6 cellular contexts compared by ENCODE assay signal in the genomic region with DNA sequence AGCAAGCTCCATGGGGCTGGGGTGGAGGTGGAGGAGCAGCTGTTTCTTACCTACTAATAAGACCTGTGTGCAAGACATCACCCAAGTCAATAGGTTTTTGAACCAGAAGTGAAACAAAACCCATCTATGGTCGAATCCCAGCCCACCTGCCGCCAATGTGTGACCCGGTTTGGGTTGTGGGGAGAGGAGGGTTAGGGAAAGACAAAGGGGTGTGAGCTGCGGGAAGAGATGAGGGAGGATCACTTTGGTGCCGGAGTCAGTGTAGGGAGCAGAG. TPM values are rescaled to one million over a fixed set of nuclear protein-coding genes. Genes with fewer than 3 reads are reported as not detected.
A peak's percentile ranks its signal among the peaks of the same experiment; 100 is the strongest.
DNase-seq lines count a peak whose midpoint lies in the region.

No MANE protein-coding gene starts in this region.

- H3K4me1 ChIP-seq in ectodermal cell (ENCODE audit: control insufficient read depth, insufficient read depth, low read length) = peaks cover 12% of the 10 kb centered on the region
- H3K4me1 ChIP-seq in skeletal muscle tissue (ENCODE audit: control insufficient read depth in 3 of 3, insufficient read depth in 3 of 3, low read length in 3 of 3) = peaks cover 0 to 6% (median 3%) of the 10 kb centered on the region in 3 donors

- WGBS in ectodermal cell, 2 experiments = 6 to 10% methylated on average over 5 of the region's 5 CpGs

- H3K9me3 ChIP-seq in ectodermal cell (ENCODE audit: control insufficient read depth, low read length) (no peaks in the 10 kb centered on the region), skeletal muscle tissue (ENCODE audit: control insufficient read depth in 3 of 3, low read length in 3 of 3) (peaks cover 0 to 3% (median 0%) of the 10 kb centered on the region in 3 donors)

- DNase-seq in NCI-H510A treated with DMSO at 0.1 percent for 48 hours (lab: John Stamatoyannopoulos, UW) = peak; percentile 40
- no peak for DNase-seq in NCI-H510A (lab: John Stamatoyannopoulos, UW)
- DNase-seq in NCI-H128 (lab: John Stamatoyannopoulos, UW; ENCODE audit: unreplicated experiment) = no peak
- no peak for DNase-seq in C1 segment of cervical spinal cord (lab: John Stamatoyannopoulos, UW)

- H3K4me3 ChIP-seq in ectodermal cell (ENCODE audit: insufficient read depth, low read depth, low read length) = peak overlapping the region; percentile 73
- H3K4me3 ChIP-seq in skeletal muscle tissue (ENCODE audit: low read length in 3 of 3) = peak overlapping the region in 2 of 3 donors; percentile 23 to 49

- H3K36me3 ChIP-seq in ectodermal cell (ENCODE audit: control insufficient read depth, insufficient read depth, low read length) (peaks cover 21% of the 10 kb centered on the region), skeletal muscle tissue (ENCODE audit: control insufficient read depth in 3 of 3, insufficient read depth in 3 of 3, low read length in 3 of 3) (no peaks in the 10 kb centered on the region)

- H3K9ac ChIP-seq in skeletal muscle tissue (ENCODE audit: low read depth in 1 of 3, low read length in 3 of 3) = no peak overlapping the region

- H3K27ac ChIP-seq in ectodermal cell (ENCODE audit: insufficient read depth, low read depth, low read length, poor library complexity, severe bottlenecking) (no peak overlapping the region), skeletal muscle tissue (ENCODE audit: low read depth, low read length) (no peak overlapping the region)

- no peaks in the 10 kb centered on the region for H3K27me3 ChIP-seq in ectodermal cell (ENCODE audit: control insufficient read depth, insufficient read depth, low read length, poor library complexity, severe bottlenecking)
- peaks cover 18 to 22% (median 18%) of the 10 kb centered on the region in 3 donors for H3K27me3 ChIP-seq in skeletal muscle tissue (ENCODE audit: control insufficient read depth in 3 of 3, insufficient read depth in 3 of 3, low read length in 3 of 3)

RNA-seq across cellular contexts. Expression of gene LPAR2, which starts 0.6 kb away (rescaled TPM):
- polyA plus RNA-seq in ectodermal cell (2013, experiment 1 of 4) = 80.1 TPM
- 77.2 TPM for polyA plus RNA-seq in ectodermal cell (2013, experiment 2 of 4)
- 68.3 TPM for polyA plus RNA-seq in ectodermal cell (2013, experiment 3 of 4)
- polyA plus RNA-seq in ectodermal cell (2013, experiment 4 of 4) = 87.8 TPM
- 1.6 TPM for total RNA-seq in skeletal muscle tissue

RNA-seq across cellular contexts. Expression of gene PBX4, which starts 8.9 kb away (rescaled TPM):
- 9.6 TPM for polyA plus RNA-seq in ectodermal cell (2013, experiment 1 of 4)
- polyA plus RNA-seq in ectodermal cell (2013, experiment 2 of 4) = 5.2 TPM
- polyA plus RNA-seq in ectodermal cell (2013, experiment 3 of 4) = 8.6 TPM
- 9.8 TPM for polyA plus RNA-seq in ectodermal cell (2013, experiment 4 of 4)
- 1.6 TPM for total RNA-seq in skeletal muscle tissue

RNA-seq across cellular contexts. Expression of gene GMIP, which starts 16.1 kb away (rescaled TPM):
- polyA plus RNA-seq in ectodermal cell (2013, experiment 1 of 4) = 17.1 TPM
- polyA plus RNA-seq in ectodermal cell (2013, experiment 2 of 4) = 12.2 TPM
- polyA plus RNA-seq in ectodermal cell (2013, experiment 3 of 4) = 10.1 TPM
- polyA plus RNA-seq in ectodermal cell (2013, experiment 4 of 4) = 15.5 TPM
- total RNA-seq in skeletal muscle tissue = 3.7 TPM

RNA-seq across cellular contexts. Expression of gene ATP13A1, which starts 36.1 kb away (rescaled TPM):
- 52.6 TPM for polyA plus RNA-seq in ectodermal cell (2013, experiment 1 of 4)
- 56.6 TPM for polyA plus RNA-seq in ectodermal cell (2013, experiment 2 of 4)
- 35.6 TPM for polyA plus RNA-seq in ectodermal cell (2013, experiment 3 of 4)
- 44.9 TPM for polyA plus RNA-seq in ectodermal cell (2013, experiment 4 of 4)
- total RNA-seq in skeletal muscle tissue = 23.0 TPM

RNA-seq across cellular contexts. Expression of gene ZNF101, which starts 41.3 kb away (rescaled TPM):
- polyA plus RNA-seq in ectodermal cell (2013, experiment 1 of 4) = 23.1 TPM
- polyA plus RNA-seq in ectodermal cell (2013, experiment 2 of 4) = 21.6 TPM
- polyA plus RNA-seq in ectodermal cell (2013, experiment 3 of 4) = 15.1 TPM
- 13.8 TPM for polyA plus RNA-seq in ectodermal cell (2013, experiment 4 of 4)
- total RNA-seq in skeletal muscle tissue = 4.7 TPM
